7 cellular contexts compared by ENCODE assay signal in the genomic region with DNA sequence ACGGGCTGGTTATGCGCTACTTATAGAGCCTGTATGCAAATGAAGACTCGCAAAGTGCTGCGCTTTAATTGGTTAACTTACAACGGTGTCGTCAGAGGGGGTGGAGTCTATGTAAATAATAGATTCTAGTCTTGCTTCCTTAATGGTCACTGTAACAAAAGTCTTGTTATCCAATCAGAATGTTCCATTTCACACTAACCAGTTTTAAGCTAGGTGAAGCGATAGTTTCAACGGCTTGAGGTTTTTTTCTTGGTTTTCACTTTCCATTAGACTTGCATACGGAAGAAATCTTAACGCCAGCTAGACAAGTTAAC.
DNase-seq lines count a peak whose midpoint lies in the region; ATAC-seq and TF ChIP-seq lines count a peak whose summit lies in the region.
"Not testable (repeated sequence)": the region's sequence is repeated elsewhere in the genome, so short reads cannot be mapped to it uniquely, and the experiment has no call there.

No MANE protein-coding gene starts in this region.

- TF ChIP-seq CTCF in HFF-Myc (IDR thresholded peaks at IDR 0.05; ENCODE audit: low read depth, low read length, missing control alignments); breast epithelium (IDR thresholded peaks at IDR 0.05); esophagus muscularis mucosa (IDR thresholded peaks at IDR 0.05); right atrium auricular region (IDR thresholded peaks at IDR 0.05); natural killer cell (IDR thresholded peaks at IDR 0.05): not testable (repeated sequence)

- H3K27ac ChIP-seq in breast epithelium, result peak overlapping the region; percentile 21 to 63
- H3K27ac ChIP-seq in esophagus muscularis mucosa (replicated peaks in 1 of 4), result peak overlapping the region; percentile 66 to 80 (median 75)
- peak overlapping the region; percentile 59 to 62 for H3K27ac ChIP-seq in right atrium auricular region

- not testable (repeated sequence) for TF ChIP-seq POLR2A in breast epithelium (IDR thresholded peaks at IDR 0.05); esophagus muscularis mucosa (IDR thresholded peaks at IDR 0.05; ENCODE audit: low read depth)

- not testable (repeated sequence) for H3K4me1 Mint-ChIP-seq in activated CD4-positive, alpha-beta T cell treated with anti-CD3 and anti-CD28 coated beads for 36 hours; natural killer cell; stimulated activated effector memory CD8-positive, alpha-beta T cell treated with anti-CD3 and anti-CD28 coated beads, Interleukin-12 subunit alpha, Interleukin-12 subunit beta, amount 100 ng/mL, for 72 hours

- H3K9me3 ChIP-seq in breast epithelium, esophagus muscularis mucosa, right atrium auricular region: not testable (repeated sequence)

- H3K9me3 Mint-ChIP-seq in activated CD4-positive, alpha-beta T cell treated with anti-CD3 and anti-CD28 coated beads for 36 hours (ENCODE audit: low read depth); natural killer cell; stimulated activated effector memory CD8-positive, alpha-beta T cell treated with anti-CD3 and anti-CD28 coated beads, Interleukin-12 subunit alpha, Interleukin-12 subunit beta, amount 100 ng/mL, for 72 hours: not testable (repeated sequence)

- H3K27me3 Mint-ChIP-seq in activated CD4-positive, alpha-beta T cell treated with anti-CD3 and anti-CD28 coated beads for 36 hours; natural killer cell (ENCODE audit: low read depth in 2 of 2): not testable (repeated sequence)

- intact Hi-C loops in activated CD4-positive, alpha-beta T cell treated with anti-CD3 and anti-CD28 coated beads for 36 hours (cut with DNase I, micrococcal nuclease); breast epithelium (cut with DNase I; ENCODE audit: low total_unique reads); esophagus muscularis mucosa (cut with DNase I); natural killer cell (cut with micrococcal nuclease): not testable (repeated sequence)

- H3K27ac Mint-ChIP-seq in activated CD4-positive, alpha-beta T cell treated with anti-CD3 and anti-CD28 coated beads for 36 hours; natural killer cell; stimulated activated effector memory CD8-positive, alpha-beta T cell treated with anti-CD3 and anti-CD28 coated beads, Interleukin-12 subunit alpha, Interleukin-12 subunit beta, amount 100 ng/mL, for 72 hours: not testable (repeated sequence)

- TF ChIP-seq EP300 in esophagus muscularis mucosa (IDR thresholded peaks at IDR 0.05), result not testable (repeated sequence)

- H3K36me3 ChIP-seq in breast epithelium, esophagus muscularis mucosa, right atrium auricular region: not testable (repeated sequence)

- not testable (repeated sequence) for DNase-seq in HFF-Myc (ENCODE audit: extremely low read depth, low read depth); activated CD4-positive, alpha-beta T cell treated with anti-CD3 and anti-CD28 coated beads for 36 hours; breast epithelium (ENCODE audit: low spot score in 2 of 2); esophagus muscularis mucosa (ENCODE audit: extremely low spot score); right atrium auricular region (ENCODE audit: low spot score); natural killer cell
- DNase-seq in stimulated activated effector memory CD8-positive, alpha-beta T cell treated with anti-CD3 and anti-CD28 coated beads, Interleukin-12 subunit alpha, Interleukin-12 subunit beta, amount 100 ng/mL, for 72 hours (ENCODE audit: low spot score in 2 of 2), result peak in 1 of 2 donors; percentile 2

- CTCF ChIA-PET in activated CD4-positive, alpha-beta T cell treated with anti-CD3 and anti-CD28 coated beads for 36 hours (lab: Charles Lee), result not testable (repeated sequence)

- H3K4me3 Mint-ChIP-seq in activated CD4-positive, alpha-beta T cell treated with anti-CD3 and anti-CD28 coated beads for 36 hours; natural killer cell; stimulated activated effector memory CD8-positive, alpha-beta T cell treated with anti-CD3 and anti-CD28 coated beads, Interleukin-12 subunit alpha, Interleukin-12 subunit beta, amount 100 ng/mL, for 72 hours: not testable (repeated sequence)

- POLR2A ChIA-PET in activated CD4-positive, alpha-beta T cell treated with anti-CD3 and anti-CD28 coated beads for 36 hours (lab: Charles Lee), result not testable (repeated sequence)

- H3K36me3 Mint-ChIP-seq in activated CD4-positive, alpha-beta T cell treated with anti-CD3 and anti-CD28 coated beads for 36 hours (ENCODE audit: low read depth); natural killer cell; stimulated activated effector memory CD8-positive, alpha-beta T cell treated with anti-CD3 and anti-CD28 coated beads, Interleukin-12 subunit alpha, Interleukin-12 subunit beta, amount 100 ng/mL, for 72 hours: not testable (repeated sequence)

- 20% methylated on average over 10 of the region's 10 CpGs for WGBS in esophagus muscularis mucosa

- not testable (repeated sequence) for H3K4me1 ChIP-seq in breast epithelium, esophagus muscularis mucosa, right atrium auricular region

- H3K27me3 ChIP-seq in breast epithelium, esophagus muscularis mucosa, right atrium auricular region: not testable (repeated sequence)

- H3K4me3 ChIP-seq in HFF-Myc (replicated peaks; ENCODE audit: low read depth, low read length) (peak overlapping the region; percentile 32), breast epithelium (peak overlapping the region; percentile 36 to 61 (median 48)), esophagus muscularis mucosa (peak overlapping the region; percentile 47 to 56 (median 52)), right atrium auricular region (peak overlapping the region; percentile 38 to 52)

- peak; percentile 70 for ATAC-seq in activated CD4-positive, alpha-beta T cell treated with anti-CD3 and anti-CD28 coated beads for 36 hours
- ATAC-seq in natural killer cell, result peak; percentile 80 to 88 (median 87)
- ATAC-seq in stimulated activated effector memory CD8-positive, alpha-beta T cell treated with anti-CD3 and anti-CD28 coated beads, Interleukin-12 subunit alpha, Interleukin-12 subunit beta, amount 100 ng/mL, for 72 hours, result peak; percentile 71
